ENCODE assay signal across 13 cellular contexts in the genomic region with DNA sequence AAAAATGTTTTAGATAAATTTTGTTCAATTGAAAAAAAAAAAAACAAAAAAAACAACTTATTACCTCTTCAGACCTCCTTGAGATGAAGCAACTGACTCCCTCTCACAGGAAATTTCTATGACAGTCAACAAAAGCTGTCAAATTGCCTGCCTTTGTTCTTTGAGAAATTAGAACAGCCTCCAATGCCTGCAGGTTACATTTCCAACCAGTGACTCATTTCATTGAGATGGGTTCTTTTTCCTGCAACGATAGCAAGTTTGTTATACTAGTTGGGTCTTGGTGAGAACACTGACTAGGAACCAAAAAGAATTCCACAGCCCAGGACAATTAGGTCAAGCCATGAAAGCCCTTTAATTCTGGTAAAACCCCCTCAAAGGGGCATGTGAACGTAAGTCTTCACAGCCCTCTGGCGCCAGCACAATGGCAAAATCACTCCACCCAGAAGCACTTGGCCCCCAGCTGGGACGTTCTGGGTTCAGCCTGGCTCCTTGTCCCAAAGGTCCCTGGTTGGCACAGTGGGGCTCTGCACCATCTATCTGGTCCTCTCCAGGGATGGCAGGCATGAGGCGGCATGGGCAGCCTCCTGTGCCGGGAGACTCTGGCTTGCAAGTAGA.
A peak's percentile ranks its signal among the peaks of the same experiment; 100 is the strongest.
DNase-seq lines count a peak whose midpoint lies in the region; ATAC-seq, FAIRE-seq and TF ChIP-seq lines count a peak whose summit lies in the region.
"Had no signal": no experiment of that assay in that cellular context is flagged by ENCODE, and none has a peak within 500 bp of the region (broad histone marks: within the 10 kb centered on the region; RNA-seq: fewer than 3 reads in every experiment).

No MANE protein-coding gene starts in this region.

- no peak for FAIRE-seq in astrocyte (lab: Jason Lieb, UNC)
- FAIRE-seq: H1 had no signal

- no peak overlapping the region for H3K27ac ChIP-seq in CD8-positive, alpha-beta memory T cell (ENCODE audit: low read depth, low read length)
- H3K27ac ChIP-seq in HUES48 (ENCODE audit: low read depth, low read length) (peak overlapping the region; percentile 45), astrocyte (ENCODE audit: low read depth, low read length) (peak overlapping the region; percentile 28)

- peak overlapping the region in 5 of 7 donors; percentile 10 to 73 (median 36) for H3K4me3 Mint-ChIP-seq in CD8-positive, alpha-beta memory T cell
- no peak overlapping the region for H3K4me3 Mint-ChIP-seq in astrocyte (ENCODE audit: unreplicated experiment)
- no peak overlapping the region for H3K4me3 Mint-ChIP-seq in activated CD4-positive, alpha-beta T cell treated with anti-CD3 and anti-CD28 coated beads for 36 hours
- H3K4me3 Mint-ChIP-seq: activated T-helper 17 cell treated with anti-CD3 and anti-CD28 coated beads, Interleukin-2, amount 50 U/mL, for 72 hours; dendritic cell treated with granulocyte-macrophage colony-stimulating factor and Interleukin-4, amounts not matched to agents 40 ng/mL and 50 ng/mL, for 4 days had no signal

- H3K4me1 Mint-ChIP-seq in CD8-positive, alpha-beta memory T cell: peaks cover 33 to 43% (median 34%) of the 10 kb centered on the region in 3 donors
- peaks cover 35% of the 10 kb centered on the region for H3K4me1 Mint-ChIP-seq in astrocyte (ENCODE audit: low read depth, unreplicated experiment)
- H3K4me1 Mint-ChIP-seq in activated CD4-positive, alpha-beta T cell treated with anti-CD3 and anti-CD28 coated beads for 36 hours: peaks cover 23% of the 10 kb centered on the region

- no peak overlapping the region for H3K4me3 ChIP-seq in CD8-positive, alpha-beta memory T cell (ENCODE audit: low read length)
- H3K4me3 ChIP-seq in HUES48 (ENCODE audit: low read depth, low read length) (no peak overlapping the region), astrocyte (ENCODE audit: insufficient read depth, low read depth, low read length) (no peak overlapping the region)

- peaks cover 27% of the 10 kb centered on the region for H3K4me1 ChIP-seq in CD8-positive, alpha-beta memory T cell (ENCODE audit: insufficient read depth, low read length)
- no peaks in the 10 kb centered on the region for H3K4me1 ChIP-seq in HUES48 (ENCODE audit: control insufficient read depth, insufficient read depth, low read length)
- peaks cover 15% of the 10 kb centered on the region for H3K4me1 ChIP-seq in astrocyte (ENCODE audit: insufficient read depth, low read length)

- no peak for TF ChIP-seq CTCF in astrocyte (IDR thresholded peaks at IDR 0.05; ENCODE audit: insufficient read depth, low read depth, low read length)

- POLR2A ChIA-PET in CD8-positive, alpha-beta memory T cell (lab: Charles Lee): interaction anchor here (0.5 to 0.7 kb wide), 6 partner anchors 105 to 361 kb away, joined by 3 to 11 read pairs (median 4); a partner anchor contains a TSS
- POLR2A ChIA-PET in activated CD4-positive, alpha-beta T cell treated with anti-CD3 and anti-CD28 coated beads for 36 hours (lab: Charles Lee): no interaction called here

- peak in 1 of 5 donors; percentile 57 for DNase-seq in CD8-positive, alpha-beta memory T cell
- peak; percentile 88 for DNase-seq in astrocyte (ENCODE audit: low read depth)
- DNase-seq in kidney glomerular epithelial cell (lab: John Stamatoyannopoulos, UW): peak; percentile 92
- no peak for DNase-seq in C1 segment of cervical spinal cord (lab: John Stamatoyannopoulos, UW)
- DNase-seq in ureter (ENCODE audit: low spot score): no peak
- DNase-seq in activated CD4-positive, alpha-beta T cell treated with anti-CD3 and anti-CD28 coated beads for 36 hours: no peak
- DNase-seq: DMS79 treated with DMSO at 0.1 percent for 48 hours, hippocampal formation had no signal

- H3K9me3 ChIP-seq in CD8-positive, alpha-beta memory T cell (ENCODE audit: low read length): no peaks in the 10 kb centered on the region
- H3K9me3 ChIP-seq in HUES48 (ENCODE audit: control insufficient read depth, insufficient read depth, low read length): no peaks in the 10 kb centered on the region
- peaks cover 5% of the 10 kb centered on the region for H3K9me3 ChIP-seq in astrocyte (ENCODE audit: insufficient read depth, low read depth, low read length)

- H3K36me3 ChIP-seq in CD8-positive, alpha-beta memory T cell (ENCODE audit: insufficient read depth, low read length): no peaks in the 10 kb centered on the region
- no peaks in the 10 kb centered on the region for H3K36me3 ChIP-seq in HUES48 (ENCODE audit: control insufficient read depth, insufficient read depth, low read length)
- H3K36me3 ChIP-seq in astrocyte (ENCODE audit: insufficient read depth, low read length): no peaks in the 10 kb centered on the region

- no peaks in the 10 kb centered on the region for H3K79me2 ChIP-seq in astrocyte (ENCODE audit: insufficient read depth, low read length)

- no peaks in the 10 kb centered on the region for H3K27me3 ChIP-seq in CD8-positive, alpha-beta memory T cell (ENCODE audit: insufficient read depth, low read length, poor library complexity, severe bottlenecking)
- H3K27me3 ChIP-seq in HUES48 (ENCODE audit: control insufficient read depth, insufficient read depth, low read length) (no peaks in the 10 kb centered on the region), astrocyte (ENCODE audit: insufficient read depth, low read length) (no peaks in the 10 kb centered on the region)

- intact Hi-C loops in activated CD4-positive, alpha-beta T cell treated with anti-CD3 and anti-CD28 coated beads for 36 hours (cut with DNase I, micrococcal nuclease): loop anchor here (5.0 to 10.0 kb wide), 6 partner anchors 120 to 287 kb away; a partner anchor contains a TSS

- H3K27ac Mint-ChIP-seq in CD8-positive, alpha-beta memory T cell: peak overlapping the region; percentile 55 to 95 (median 85)
- H3K27ac Mint-ChIP-seq in astrocyte (ENCODE audit: unreplicated experiment): no peak overlapping the region
- no peak overlapping the region for H3K27ac Mint-ChIP-seq in activated CD4-positive, alpha-beta T cell treated with anti-CD3 and anti-CD28 coated beads for 36 hours
- H3K27ac Mint-ChIP-seq: activated T-helper 17 cell treated with anti-CD3 and anti-CD28 coated beads, Interleukin-2, amount 50 U/mL, for 72 hours; dendritic cell treated with granulocyte-macrophage colony-stimulating factor and Interleukin-4, amounts not matched to agents 40 ng/mL and 50 ng/mL, for 4 days had no signal

- no peaks in the 10 kb centered on the region for H3K9me3 Mint-ChIP-seq in CD8-positive, alpha-beta memory T cell
- no peaks in the 10 kb centered on the region for H3K9me3 Mint-ChIP-seq in astrocyte (ENCODE audit: unreplicated experiment)
- H3K9me3 Mint-ChIP-seq in activated CD4-positive, alpha-beta T cell treated with anti-CD3 and anti-CD28 coated beads for 36 hours (ENCODE audit: low read depth): no peaks in the 10 kb centered on the region
- H3K9me3 Mint-ChIP-seq: activated T-helper 17 cell treated with anti-CD3 and anti-CD28 coated beads, Interleukin-2, amount 50 U/mL, for 72 hours; dendritic cell treated with granulocyte-macrophage colony-stimulating factor and Interleukin-4, amounts not matched to agents 40 ng/mL and 50 ng/mL, for 4 days had no signal

- H4K20me1 ChIP-seq in astrocyte (ENCODE audit: insufficient read depth, low read length): no peaks in the 10 kb centered on the region

- CTCF ChIA-PET in CD8-positive, alpha-beta memory T cell (lab: Charles Lee): interaction anchor here (0.7 to 3.9 kb wide), 8 partner anchors 153 to 365 kb away, joined by 3 to 47 read pairs (median 5); a partner anchor contains a TSS
- CTCF ChIA-PET in activated CD4-positive, alpha-beta T cell treated with anti-CD3 and anti-CD28 coated beads for 36 hours (lab: Charles Lee): interaction anchor here (0.7 to 1.4 kb wide), 2 partner anchors 116 to 364 kb away, joined by 3 to 5 read pairs; no protein-coding TSS in a partner anchor

- H3K4me2 ChIP-seq in astrocyte (ENCODE audit: low read length): peak overlapping the region; percentile 25

- H2AFZ ChIP-seq in astrocyte (ENCODE audit: low read depth, low read length): no peak overlapping the region

- H3K9ac ChIP-seq in HUES48 (ENCODE audit: low read depth, low read length) (no peak overlapping the region), astrocyte (ENCODE audit: low read length) (no peak overlapping the region)

- no peak for ATAC-seq in GM21423 (IDR thresholded peaks at IDR 0.05; ENCODE audit: unreplicated experiment)
- ATAC-seq in activated CD4-positive, alpha-beta T cell treated with anti-CD3 and anti-CD28 coated beads for 36 hours: no peak
- ATAC-seq: activated T-helper 17 cell treated with anti-CD3 and anti-CD28 coated beads, Interleukin-2, amount 50 U/mL, for 72 hours had no signal

- H3K36me3 Mint-ChIP-seq in CD8-positive, alpha-beta memory T cell: no peaks in the 10 kb centered on the region
- peaks cover 3% of the 10 kb centered on the region for H3K36me3 Mint-ChIP-seq in astrocyte (ENCODE audit: low read depth, unreplicated experiment)
- H3K36me3 Mint-ChIP-seq in activated CD4-positive, alpha-beta T cell treated with anti-CD3 and anti-CD28 coated beads for 36 hours (ENCODE audit: low read depth): no peaks in the 10 kb centered on the region

- peaks cover 0 to 1% of the 10 kb centered on the region in 2 donors for H3K27me3 Mint-ChIP-seq in CD8-positive, alpha-beta memory T cell
- H3K27me3 Mint-ChIP-seq in astrocyte (ENCODE audit: low read depth, unreplicated experiment): no peaks in the 10 kb centered on the region
- no peaks in the 10 kb centered on the region for H3K27me3 Mint-ChIP-seq in activated CD4-positive, alpha-beta T cell treated with anti-CD3 and anti-CD28 coated beads for 36 hours
- H3K27me3 Mint-ChIP-seq: activated T-helper 17 cell treated with anti-CD3 and anti-CD28 coated beads, Interleukin-2, amount 50 U/mL, for 72 hours had no signal

Comparison
In these comparisons a context has a peak if more than half of its experiments do, and no peak if none do; other contexts are left out.
1. DNase-seq: peak in astrocyte (single experiment) and kidney glomerular epithelial cell (single experiment); none in C1 segment of cervical spinal cord (0 of 14), ureter (single experiment) and activated CD4-positive, alpha-beta T cell treated with anti-CD3 and anti-CD28 coated beads for 36 hours (single experiment).
2. H3K27ac Mint-ChIP-seq: peak in CD8-positive, alpha-beta memory T cell (8 of 8); none in astrocyte (single experiment) and activated CD4-positive, alpha-beta T cell treated with anti-CD3 and anti-CD28 coated beads for 36 hours (single experiment).
3. H3K4me3 Mint-ChIP-seq: peak in CD8-positive, alpha-beta memory T cell (5 of 7); none in astrocyte (single experiment) and activated CD4-positive, alpha-beta T cell treated with anti-CD3 and anti-CD28 coated beads for 36 hours (single experiment).